In genomic region chr5:107306597-107306996, GRCh38 we compare ENCODE assay signal across 24 cellular contexts.
A peak's percentile ranks its signal among the peaks of the same experiment; 100 is the strongest.
DNase-seq lines count a peak whose midpoint lies in the region; ATAC-seq, FAIRE-seq and TF ChIP-seq lines count a peak whose summit lies in the region.
"Had no signal": no experiment of that assay in that cellular context is flagged by ENCODE, and none has a peak within 500 bp of the region (broad histone marks: within the 10 kb centered on the region; RNA-seq: fewer than 3 reads in every experiment).

No MANE protein-coding gene starts in this region.

- BruUV-seq in GM12878 (replicated peaks; lab: Mats Ljungman, UMichigan) = no TSS peak

- TF ChIP-seq RAD21 in GM12878 (IDR thresholded peaks at IDR 0.05; ENCODE audit: insufficient read depth, low read depth, low read length) = peak; percentile 51; the same call in 1 of the 2 replicates

- POLR2A ChIA-PET in GM12878 (lab: Charles Lee) = interaction anchor here (0.5 kb wide), 2 partner anchors 20 to 58 kb away, joined by 9 to 10 read pairs; no protein-coding TSS in a partner anchor

- TF ChIP-seq CTCF in GM12865 (IDR thresholded peaks at IDR 0.05; ENCODE audit: insufficient read depth, low read depth, low read length, missing control alignments) (no peak), GM12878 (IDR thresholded peaks at IDR 0.05 in 2 of 3, conservative IDR thresholded peaks at IDR 0.05 in 1 of 3; ENCODE audit: control insufficient read depth in 2 of 3, extremely low read depth in 1 of 3, insufficient read depth in 1 of 3, low read depth in 3 of 3, low read length in 3 of 3) (no peak), coronary artery (IDR thresholded peaks at IDR 0.05) (no peak)

- TF ChIP-seq EP300 in GM12878 (IDR thresholded peaks at IDR 0.05; ENCODE audit: borderline replicate concordance in 1 of 2, control insufficient read depth in 1 of 2, low read depth in 2 of 2, low read length in 2 of 2) = no peak

- H4K20me1 ChIP-seq in GM12878 (ENCODE audit: control insufficient read depth, insufficient read depth) = no peaks in the 10 kb centered on the region

- SMC1A ChIA-PET in GM12878 (lab: Charles Lee; ENCODE audit: uncharacterized antibody, unreplicated experiment) = interaction anchor here (1.0 to 1.8 kb wide), 6 partner anchors 9 to 367 kb away, joined by 3 to 5 read pairs (median 4); no protein-coding TSS in a partner anchor

- RAD21 ChIA-PET in GM12878 (lab: Charles Lee; ENCODE audit: unreplicated experiment) = interaction anchor here (0.9 to 1.8 kb wide), 4 partner anchors 13 to 266 kb away, joined by 3 to 9 read pairs (median 3); no protein-coding TSS in a partner anchor

- H3K27me3 ChIP-seq in GM12878 (replicated peaks in 1 of 2; ENCODE audit: control insufficient read depth in 2 of 2, insufficient read depth in 2 of 2, low read length in 1 of 2) = 0 out of 4 replicates have a peak, but pooled peaks cover 0 to 2% of the 10 kb centered on the region in 2 experiments

- H3K27ac Mint-ChIP-seq in activated naive CD4-positive, alpha-beta T cell treated with anti-CD3 and anti-CD28 coated beads, Interleukin-2, amount 50 U/mL, for 72 hours = no peak overlapping the region
- H3K27ac Mint-ChIP-seq: B cell, CD14-positive monocyte, T-cell had no signal

- no peak overlapping the region for H2AFZ ChIP-seq in GM12878 (ENCODE audit: control insufficient read depth, low read depth, low read length)

- H3K79me2 ChIP-seq in GM12878 (ENCODE audit: control insufficient read depth, insufficient read depth, low read length) = no peaks in the 10 kb centered on the region

- no peak overlapping the region for H3K27ac ChIP-seq in GM12878 (ENCODE audit: control insufficient read depth, insufficient read depth)
- H3K27ac ChIP-seq in coronary artery = no peak overlapping the region
- H3K27ac ChIP-seq: A549 had no signal

- WGBS in GM12878 (ENCODE audit: insufficient coverage, insufficient replicate concordance, low lambda C conversion rate, missing lambda C conversion rate) = 10% methylated on average over 2 of the region's 2 CpGs

- peak; percentile 23 for FAIRE-seq in GM12878 (lab: Jason Lieb, UNC)
- FAIRE-seq: A549, D721Med had no signal

- peak; percentile 33 for ATAC-seq in HG02885 (IDR thresholded peaks at IDR 0.05; ENCODE audit: poor library complexity, unreplicated experiment)
- 0 out of 3 replicates have a peak, but pooled peaks have one; percentile 26 for ATAC-seq in GM12878
- peak; percentile 41 for ATAC-seq in left lobe of liver
- ATAC-seq in activated naive CD4-positive, alpha-beta T cell treated with anti-CD3 and anti-CD28 coated beads, Interleukin-2, amount 50 U/mL, for 72 hours = no peak
- no peak for ATAC-seq in HG02571 (IDR thresholded peaks at IDR 0.05; ENCODE audit: unreplicated experiment)
- ATAC-seq: A549, T-cell had no signal

- in situ Hi-C loops in GM12878 (cut with MboI) = no loop called here

- intact Hi-C loops in GM12878 (cut with micrococcal nuclease; ENCODE audit: unreplicated experiment) = loop anchor here (5.0 kb wide), 1 partner anchor 366 kb away; the partner anchor contains the start of gene EFNA5

- peaks cover 3 to 15% of the 10 kb centered on the region in 2 donors for H3K9me3 Mint-ChIP-seq in activated naive CD4-positive, alpha-beta T cell treated with anti-CD3 and anti-CD28 coated beads, Interleukin-2, amount 50 U/mL, for 72 hours

- no peaks in the 10 kb centered on the region for H3K36me3 Mint-ChIP-seq in activated naive CD4-positive, alpha-beta T cell treated with anti-CD3 and anti-CD28 coated beads, Interleukin-2, amount 50 U/mL, for 72 hours
- H3K36me3 Mint-ChIP-seq: CD14-positive monocyte, T-cell had no signal

- DNase-seq in GM12865 (ENCODE audit: low read depth) = peak; percentile 14
- no peak for DNase-seq in GM12878 (ENCODE audit: low read depth, low spot score)
- DNase-seq in left lobe of liver (ENCODE audit: low spot score) = no peak
- no peak for DNase-seq in coronary artery (ENCODE audit: low spot score)
- DNase-seq in activated naive CD4-positive, alpha-beta T cell treated with anti-CD3 and anti-CD28 coated beads, Interleukin-2, amount 50 U/mL, for 72 hours (ENCODE audit: low spot score in 2 of 2) = no peak
- DNase-seq: DMS53, EL, GF-D8, HCEC 1CT, Karpas-422, MM.1S, NCI-H1048, NCI-H1417 treated with DMSO at 0.1 percent for 48 hours, NCI-H187, NCI-H446, NCI-H526, SIG-M5, T-cell had no signal

- no peaks in the 10 kb centered on the region; the same call in 1 of the 3 replicates for H3K9me3 ChIP-seq in GM12878 (replicated peaks; ENCODE audit: control insufficient read depth, insufficient read depth, low read length)
- H3K9me3 ChIP-seq: A549 had no signal

- H3K9ac ChIP-seq in GM12878 (ENCODE audit: control insufficient read depth, insufficient read depth, low read length) = no peak overlapping the region

- no peak for TF ChIP-seq POLR2A in GM12878 (IDR thresholded peaks at IDR 0.05; ENCODE audit: low read depth, low read length)

- H3K4me3 ChIP-seq in GM12865 (ENCODE audit: low read depth, low read length) (no peak overlapping the region), GM12878 (no peak overlapping the region), coronary artery (no peak overlapping the region)
- H3K4me3 ChIP-seq: A549 had no signal

- CTCF ChIA-PET in GM12878 (lab: Yijun Ruan, JAX) = interaction anchor here (1.0 to 2.0 kb wide), 8 partner anchors 9 to 367 kb away, joined by 3 to 9 read pairs (median 4); no protein-coding TSS in a partner anchor

- H3K4me1 ChIP-seq in GM12878 (ENCODE audit: control insufficient read depth, insufficient read depth, low read length) = no peaks in the 10 kb centered on the region

- H3K36me3 ChIP-seq in GM12878 (ENCODE audit: control insufficient read depth in 2 of 2, insufficient read depth in 2 of 2, low read length in 1 of 2) = no peaks in the 10 kb centered on the region

- no peak overlapping the region for H3K4me2 ChIP-seq in GM12878 (ENCODE audit: control insufficient read depth, insufficient read depth)
- H3K4me2 ChIP-seq: A549 had no signal

TF ChIP-seq in GM12878, 131 proteins besides CTCF, POLR2A, EP300 and RAD21:
- TF ChIP-seq DPF2 (IDR thresholded peaks at IDR 0.05) = no peak
- TF ChIP-seq SMC3 (IDR thresholded peaks at IDR 0.05; ENCODE audit: borderline replicate concordance, low read length) = peak; percentile 27; the same call in 1 of the 2 replicates

Comparison
In these comparisons a context has a peak if more than half of its experiments do, and no peak if none do; other contexts are left out.
1. ATAC-seq: peak in HG02885 (single experiment), GM12878 (single experiment) and left lobe of liver (single experiment); none in activated naive CD4-positive, alpha-beta T cell treated with anti-CD3 and anti-CD28 coated beads, Interleukin-2, amount 50 U/mL, for 72 hours (0 of 2) and HG02571 (single experiment).